In the genomic region with DNA sequence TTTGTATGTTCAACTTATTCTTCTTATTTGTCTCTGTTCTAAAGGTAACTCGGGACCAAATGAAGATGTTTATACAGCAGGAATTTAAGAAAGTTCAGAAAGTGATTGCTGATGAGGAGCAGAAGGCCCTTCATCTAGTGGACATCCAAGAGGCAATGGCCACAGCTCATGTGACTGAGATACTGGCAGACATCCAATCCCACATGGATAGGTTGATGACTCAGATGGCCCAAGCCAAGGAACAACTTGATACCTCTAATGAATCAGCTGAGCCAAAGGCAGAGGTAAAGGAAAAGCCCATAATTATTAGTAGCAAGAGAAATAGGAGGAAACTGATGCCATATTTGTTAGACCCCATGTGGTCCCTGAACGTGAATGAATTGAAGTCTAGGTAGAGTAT, we compare ENCODE assay signal across 15 cellular contexts.
DNase-seq lines count a peak whose midpoint lies in the region; ATAC-seq and TF ChIP-seq lines count a peak whose summit lies in the region.
"Had no signal": no experiment of that assay in that cellular context is flagged by ENCODE, and none has a peak within 500 bp of the region (broad histone marks: within the 10 kb centered on the region; RNA-seq: fewer than 3 reads in every experiment).

No MANE protein-coding gene starts in this region.

- peaks cover 37% of the 10 kb centered on the region for H3K36me3 Mint-ChIP-seq in HFFc6 (ENCODE audit: low read depth)

- no peaks in the 10 kb centered on the region for H3K27me3 Mint-ChIP-seq in HFFc6 (ENCODE audit: insufficient read depth)
- H3K27me3 Mint-ChIP-seq: activated CD4-positive, alpha-beta memory T cell treated with anti-CD3 and anti-CD28 coated beads, Interleukin-2, amount 10 ng/mL, durations not matched to agents 7 days and 5 days; T-cell had no signal

- H3K9me3 ChIP-seq in AG04450 (ENCODE audit: control insufficient read depth, insufficient read depth, low read length), result no peaks in the 10 kb centered on the region
- H3K9me3 ChIP-seq: BE2C, neutrophil had no signal

- ATAC-seq in GM18498 (IDR thresholded peaks at IDR 0.05; ENCODE audit: unreplicated experiment), result no peak
- ATAC-seq in GM21529 (IDR thresholded peaks at IDR 0.05; ENCODE audit: unreplicated experiment), result no peak
- ATAC-seq: stimulated activated effector memory CD8-positive, alpha-beta T cell treated with anti-CD3 and anti-CD28 coated beads, Interleukin-12 subunit alpha, Interleukin-12 subunit beta, amount 100 ng/mL, for 72 hours; T-cell had no signal

- CTCF ChIA-PET in AG04450 (lab: Charles Lee), result no interaction called here

- POLR2A ChIA-PET in AG04450 (lab: Yijun Ruan, JAX), result no interaction called here

- peak; percentile 66 for DNase-seq in AG04450 (ENCODE audit: low read depth, low spot score)
- DNase-seq in HFFc6, result peak; percentile 63
- DNase-seq in SW480 (ENCODE audit: low spot score), result peak; percentile 32
- peak; percentile 57 to 72 for DNase-seq in foreskin fibroblast
- DNase-seq in islet precursor cell, result no peak
- DNase-seq in activated T-cell treated with anti-CD3 and anti-CD28 coated beads, Interleukin-2, amount 50 U/mL, for 48 hours, result no peak
- DNase-seq: activated CD4-positive, alpha-beta memory T cell treated with anti-CD3 and anti-CD28 coated beads, Interleukin-2, amount 10 ng/mL, durations not matched to agents 7 days and 5 days; BE2C; GF-D8; NCI-H1436; T-cell had no signal

- TF ChIP-seq CTCF in AG04450 (IDR thresholded peaks at IDR 0.05; ENCODE audit: low read depth, low read length) (no peak), HFFc6 (IDR thresholded peaks at IDR 0.05) (no peak), foreskin fibroblast (IDR thresholded peaks at IDR 0.05; ENCODE audit: low read depth, low read length) (no peak)

- peaks cover 9% of the 10 kb centered on the region for H3K9me3 Mint-ChIP-seq in HFFc6

- H3K27ac Mint-ChIP-seq in HFFc6, result no peak overlapping the region
- H3K27ac Mint-ChIP-seq: activated CD4-positive, alpha-beta memory T cell treated with anti-CD3 and anti-CD28 coated beads, Interleukin-2, amount 10 ng/mL, durations not matched to agents 7 days and 5 days; stimulated activated effector memory CD8-positive, alpha-beta T cell treated with anti-CD3 and anti-CD28 coated beads, Interleukin-12 subunit alpha, Interleukin-12 subunit beta, amount 100 ng/mL, for 72 hours had no signal

- no peak overlapping the region for H3K4me3 ChIP-seq in AG04450 (ENCODE audit: low read depth, low read length)
- no peak overlapping the region for H3K4me3 ChIP-seq in foreskin fibroblast (ENCODE audit: low read depth in 1 of 2, low read length in 2 of 2)

- H3K4me1 Mint-ChIP-seq in HFFc6 (ENCODE audit: low read depth), result peaks cover 11% of the 10 kb centered on the region
- H3K4me1 Mint-ChIP-seq: activated CD4-positive, alpha-beta memory T cell treated with anti-CD3 and anti-CD28 coated beads, Interleukin-2, amount 10 ng/mL, durations not matched to agents 7 days and 5 days had no signal

- no peak overlapping the region for H3K4me3 Mint-ChIP-seq in HFFc6
- H3K4me3 Mint-ChIP-seq: activated CD4-positive, alpha-beta memory T cell treated with anti-CD3 and anti-CD28 coated beads, Interleukin-2, amount 10 ng/mL, durations not matched to agents 7 days and 5 days; stimulated activated effector memory CD8-positive, alpha-beta T cell treated with anti-CD3 and anti-CD28 coated beads, Interleukin-12 subunit alpha, Interleukin-12 subunit beta, amount 100 ng/mL, for 72 hours; T-cell had no signal

- H3K27me3 ChIP-seq in AG04450 (ENCODE audit: control insufficient read depth, insufficient read depth, low read length), result no peaks in the 10 kb centered on the region
- H3K27me3 ChIP-seq: BE2C, neutrophil had no signal

- no peak overlapping the region for H3K27ac ChIP-seq in AG04450 (ENCODE audit: low read depth, low read length)
- H3K27ac ChIP-seq: neutrophil had no signal

Comparison
In these comparisons a context has a peak if more than half of its experiments do, and no peak if none do; other contexts are left out.
1. DNase-seq: peak in AG04450 (single experiment), HFFc6 (single experiment), SW480 (single experiment) and foreskin fibroblast (2 of 2); none in islet precursor cell (single experiment) and activated T-cell treated with anti-CD3 and anti-CD28 coated beads, Interleukin-2, amount 50 U/mL, for 48 hours (0 of 2).